Comparison of ENCODE assay signal across 16 cellular contexts in the genomic region with DNA sequence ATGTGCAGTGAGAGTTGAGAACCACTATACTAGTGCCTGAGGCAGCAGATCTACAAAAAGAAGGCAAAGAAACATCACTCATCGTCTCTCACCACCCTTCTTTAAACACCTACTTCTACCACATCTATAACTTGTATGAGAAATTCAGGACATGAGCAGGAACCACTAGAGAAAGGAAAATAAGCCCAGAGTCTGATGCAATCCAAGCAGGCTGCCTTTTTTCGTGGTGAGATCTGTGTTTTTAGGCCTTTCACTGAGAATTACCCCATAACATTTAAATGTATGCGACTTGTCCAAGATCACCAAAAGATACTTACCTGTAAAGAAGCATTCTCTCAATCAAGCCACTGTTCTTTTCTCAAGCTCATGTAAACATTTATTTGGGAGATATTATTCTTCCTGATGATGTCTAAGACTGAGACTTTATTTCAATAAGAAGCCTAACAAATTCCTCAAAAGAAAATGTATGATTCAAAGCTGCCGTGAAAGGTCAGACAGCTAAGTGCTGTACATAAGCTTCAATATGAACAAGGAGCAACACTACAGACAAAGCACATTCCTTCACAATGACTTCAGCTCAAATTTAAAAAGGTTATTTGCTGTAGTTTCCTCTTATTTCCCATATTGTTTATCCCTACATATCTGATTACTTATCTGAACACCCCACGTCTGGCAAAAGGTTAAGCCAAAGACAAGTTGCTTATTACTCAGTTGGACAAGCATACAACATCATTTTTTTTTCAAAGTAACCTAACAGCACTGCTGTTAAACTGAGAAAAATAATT. TPM values are rescaled to one million over a fixed set of nuclear protein-coding genes. Genes with fewer than 3 reads are reported as not detected.
DNase-seq lines count a peak whose midpoint lies in the region; ATAC-seq and TF ChIP-seq lines count a peak whose summit lies in the region.
"Had no signal": no experiment of that assay in that cellular context is flagged by ENCODE, and none has a peak within 500 bp of the region (broad histone marks: within the 10 kb centered on the region; RNA-seq: fewer than 3 reads in every experiment).

No MANE protein-coding gene starts in this region.

- no CpG with 5 or more reads among the region's 5 CpGs for WGBS in neuronal stem cell (ENCODE audit: extremely low coverage in 2 of 2, insufficient read length in 2 of 2, insufficient replicate concordance in 1 of 2), 2 donors

- H2BK15ac ChIP-seq in neuronal stem cell (ENCODE audit: low read length), result no peak overlapping the region

- H2BK12ac ChIP-seq in neuronal stem cell (ENCODE audit: low read length), result no peak overlapping the region

- no peak overlapping the region for H3K4me3 Mint-ChIP-seq in activated naive CD8-positive, alpha-beta T cell
- H3K4me3 Mint-ChIP-seq in activated naive CD8-positive, alpha-beta T cell treated with anti-CD3 and anti-CD28 coated beads, Interleukin-2, amount 50 U/mL, for 24 hours, result no peak overlapping the region

- no peaks in the 10 kb centered on the region for H3K27me3 Mint-ChIP-seq in activated naive CD8-positive, alpha-beta T cell
- H3K27me3 Mint-ChIP-seq in activated naive CD8-positive, alpha-beta T cell treated with anti-CD3 and anti-CD28 coated beads, Interleukin-2, amount 50 U/mL, for 24 hours, result no peaks in the 10 kb centered on the region

- H3K27ac ChIP-seq in neuronal stem cell (replicated peaks; ENCODE audit: low read length), result no peak overlapping the region
- H3K27ac ChIP-seq: neutrophil had no signal

- H3K9me3 Mint-ChIP-seq in activated naive CD8-positive, alpha-beta T cell (ENCODE audit: low read depth), result no peaks in the 10 kb centered on the region
- H3K9me3 Mint-ChIP-seq in activated naive CD8-positive, alpha-beta T cell treated with anti-CD3 and anti-CD28 coated beads, Interleukin-2, amount 50 U/mL, for 24 hours, result no peaks in the 10 kb centered on the region

- H3K4me1 Mint-ChIP-seq in activated naive CD8-positive, alpha-beta T cell (ENCODE audit: low read depth), result peaks cover 4% of the 10 kb centered on the region
- H3K4me1 Mint-ChIP-seq in activated naive CD8-positive, alpha-beta T cell treated with anti-CD3 and anti-CD28 coated beads, Interleukin-2, amount 50 U/mL, for 24 hours, result no peaks in the 10 kb centered on the region

- H3K36me3 ChIP-seq in neuronal stem cell (replicated peaks in 1 of 2; ENCODE audit: control insufficient read depth in 2 of 2, insufficient read depth in 2 of 2, low read length in 2 of 2), result peaks cover 5 to 31% of the 10 kb centered on the region in 2 donors

- DNase-seq in activated naive CD8-positive, alpha-beta T cell treated with anti-CD3 and anti-CD28 coated beads, Interleukin-2, amount 50 U/mL, for 24 hours, result no peak
- peak; percentile 85 for DNase-seq in amniotic epithelial cell (ENCODE audit: low read depth)
- DNase-seq in foreskin fibroblast, result peak; percentile 53 to 55
- DNase-seq in activated CD8-positive, alpha-beta memory T cell treated with anti-CD3 and anti-CD28 coated beads, Interleukin-2, amount 50 U/mL, for 48 hours, result no peak
- DNase-seq in neuronal stem cell (ENCODE audit: low spot score), result no peak
- no peak for DNase-seq in DMS79 (lab: John Stamatoyannopoulos, UW)
- DNase-seq: activated CD4-positive, alpha-beta T cell treated with anti-CD3 and anti-CD28 coated beads, Interleukin-2, amount 50 U/mL, for 4 hours; cerebellar nuclear complex; mammary epithelial cell; NCI-H1436; NCI-H69; RPMI8226 had no signal

- H3K4me3 ChIP-seq in foreskin fibroblast (ENCODE audit: low read depth in 1 of 2, low read length in 2 of 2) (no peak overlapping the region), neuronal stem cell (ENCODE audit: low read length in 2 of 2) (no peak overlapping the region)
- H3K4me3 ChIP-seq: K562 had no signal

- no peak for TF ChIP-seq CTCF in foreskin fibroblast (IDR thresholded peaks at IDR 0.05; ENCODE audit: low read depth, low read length)

- no peak overlapping the region for H4K8ac ChIP-seq in neuronal stem cell (ENCODE audit: low read depth, low read length)

- no peak overlapping the region for H3K14ac ChIP-seq in neuronal stem cell (ENCODE audit: low read length)

- H3K79me1 ChIP-seq in neuronal stem cell (ENCODE audit: low read depth, low read length), result no peaks in the 10 kb centered on the region

- no peak overlapping the region for H3K18ac ChIP-seq in neuronal stem cell (ENCODE audit: low read length)

- no peak for ATAC-seq in activated naive CD8-positive, alpha-beta T cell treated with anti-CD3 and anti-CD28 coated beads, Interleukin-2, amount 50 U/mL, for 24 hours
- ATAC-seq in HG02852 (IDR thresholded peaks at IDR 0.05; ENCODE audit: unreplicated experiment), result no peak
- ATAC-seq: K562 had no signal

- H3K4me1 ChIP-seq in neuronal stem cell (ENCODE audit: control insufficient read depth in 2 of 2, insufficient read depth in 1 of 2, low read depth in 1 of 2, low read length in 2 of 2), result no peaks in the 10 kb centered on the region

- no peaks in the 10 kb centered on the region for H3K27me3 ChIP-seq in neuronal stem cell (ENCODE audit: control insufficient read depth in 3 of 3, insufficient read depth in 3 of 3, low read depth in 1 of 3, low read length in 3 of 3)
- H3K27me3 ChIP-seq: neutrophil had no signal

- no peak overlapping the region for H4K91ac ChIP-seq in neuronal stem cell (ENCODE audit: low read depth, low read length, poor library complexity)

- H3K4ac ChIP-seq in neuronal stem cell (ENCODE audit: low read length), result no peak overlapping the region

- H3K9me3 ChIP-seq in neuronal stem cell (replicated peaks in 1 of 2; ENCODE audit: control insufficient read depth in 2 of 2, insufficient read depth in 1 of 2, low read depth in 1 of 2, low read length in 2 of 2), result no peaks in the 10 kb centered on the region
- H3K9me3 ChIP-seq: neutrophil had no signal

- no peak overlapping the region for H3K23ac ChIP-seq in neuronal stem cell (ENCODE audit: low read depth, low read length, poor library complexity)

- H2AFZ ChIP-seq in neuronal stem cell (ENCODE audit: low read length), result no peak overlapping the region

- no peak overlapping the region for H3K9ac ChIP-seq in neuronal stem cell (ENCODE audit: low read depth, low read length, poor library complexity)

- peak overlapping the region; percentile 46 for H3K27ac Mint-ChIP-seq in activated naive CD8-positive, alpha-beta T cell
- H3K27ac Mint-ChIP-seq in activated naive CD8-positive, alpha-beta T cell treated with anti-CD3 and anti-CD28 coated beads, Interleukin-2, amount 50 U/mL, for 24 hours, result no peak overlapping the region

- no peak overlapping the region for H3K4me2 ChIP-seq in neuronal stem cell (ENCODE audit: insufficient read depth, low read length, poor library complexity, severe bottlenecking)

- H2BK5ac ChIP-seq in neuronal stem cell (ENCODE audit: low read length), result no peak overlapping the region

- no peak overlapping the region for H2AK5ac ChIP-seq in neuronal stem cell (ENCODE audit: low read depth, low read length)

- H2BK120ac ChIP-seq in neuronal stem cell (ENCODE audit: low read depth, low read length), result no peak overlapping the region

- peaks cover 2% of the 10 kb centered on the region for H3K36me3 Mint-ChIP-seq in activated naive CD8-positive, alpha-beta T cell
- peaks cover 16% of the 10 kb centered on the region for H3K36me3 Mint-ChIP-seq in activated naive CD8-positive, alpha-beta T cell treated with anti-CD3 and anti-CD28 coated beads, Interleukin-2, amount 50 U/mL, for 24 hours (ENCODE audit: low read depth)

RNA-seq across cellular contexts. Expression of gene SPICE1, which starts 16.5 kb away (rescaled TPM):
- polyA plus RNA-seq in neuronal stem cell (2013, experiment 1 of 2), result 18.3 TPM
- polyA plus RNA-seq in neuronal stem cell (2013, experiment 2 of 2), result 18.3 TPM

RNA-seq across cellular contexts. Expression of gene SIDT1, which starts 33.9 kb away (rescaled TPM):
- not detected for polyA plus RNA-seq in neuronal stem cell (2013, experiment 1 of 2)
- polyA plus RNA-seq in neuronal stem cell (2013, experiment 2 of 2), result not detected
- polyA plus RNA-seq: K562 had no signal

RNA-seq across cellular contexts. Expression of gene CFAP44, which starts 57.1 kb away (rescaled TPM):
- 0.84 TPM for polyA plus RNA-seq in neuronal stem cell (2013, experiment 1 of 2)
- 1.2 TPM for polyA plus RNA-seq in neuronal stem cell (2013, experiment 2 of 2)

Comparison
In these comparisons a context has a peak if more than half of its experiments do, and no peak if none do; other contexts are left out.
1. DNase-seq: peak in amniotic epithelial cell (single experiment) and foreskin fibroblast (2 of 2); none in activated naive CD8-positive, alpha-beta T cell treated with anti-CD3 and anti-CD28 coated beads, Interleukin-2, amount 50 U/mL, for 24 hours (single experiment), activated CD8-positive, alpha-beta memory T cell treated with anti-CD3 and anti-CD28 coated beads, Interleukin-2, amount 50 U/mL, for 48 hours (single experiment), neuronal stem cell (single experiment) and DMS79 (single experiment).